ENCODE assay signal across 20 cellular contexts in the genomic region with DNA sequence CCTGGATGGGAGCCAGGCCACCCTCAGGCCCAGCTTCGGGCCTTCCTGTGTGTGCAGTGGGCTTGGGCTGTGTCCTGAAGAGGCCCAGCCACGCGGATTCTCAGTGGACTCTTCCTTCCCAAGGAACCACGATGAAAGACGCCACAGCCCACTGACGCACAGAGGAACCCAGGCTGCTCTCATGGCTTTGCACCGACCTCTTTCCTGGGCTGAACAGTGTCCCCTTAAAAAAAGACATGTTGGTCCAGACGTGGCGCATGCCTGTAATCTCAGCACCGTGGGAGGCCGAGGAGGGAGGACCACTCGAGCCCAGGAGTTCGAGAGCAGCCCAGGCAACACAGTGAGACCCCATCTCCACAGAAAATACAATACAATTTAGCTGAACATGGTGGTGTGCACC. TPM values are rescaled to one million over a fixed set of nuclear protein-coding genes. Genes with fewer than 3 reads are reported as not detected.
DNase-seq lines count a peak whose midpoint lies in the region; ATAC-seq and TF ChIP-seq lines count a peak whose summit lies in the region.
"Had no signal": no experiment of that assay in that cellular context is flagged by ENCODE, and none has a peak within 500 bp of the region (broad histone marks: within the 10 kb centered on the region; RNA-seq: fewer than 3 reads in every experiment).

No MANE protein-coding gene starts in this region.

- H3K27me3 Mint-ChIP-seq in activated CD8-positive, alpha-beta T cell treated with anti-CD3 and anti-CD28 coated beads, Interleukin-2, amount 10 ng/mL, durations not matched to agents 7 days and 5 days (ENCODE audit: low read depth): no peaks in the 10 kb centered on the region
- H3K27me3 Mint-ChIP-seq in activated CD8-positive, alpha-beta T cell treated with anti-CD3 and anti-CD28 coated beads for 36 hours: no peaks in the 10 kb centered on the region
- H3K27me3 Mint-ChIP-seq: CD4-positive, alpha-beta memory T cell had no signal

- no peak overlapping the region for H3K4me3 Mint-ChIP-seq in activated CD8-positive, alpha-beta T cell treated with anti-CD3 and anti-CD28 coated beads, Interleukin-2, amount 10 ng/mL, durations not matched to agents 7 days and 5 days
- H3K4me3 Mint-ChIP-seq in activated CD8-positive, alpha-beta T cell treated with anti-CD3 and anti-CD28 coated beads for 36 hours: no peak overlapping the region
- H3K4me3 Mint-ChIP-seq in stimulated activated effector memory CD8-positive, alpha-beta T cell treated with anti-CD3 and anti-CD28 coated beads, Interleukin-12 subunit alpha, Interleukin-12 subunit beta, amount 100 ng/mL, for 72 hours: no peak overlapping the region
- H3K4me3 Mint-ChIP-seq: CD14-positive monocyte; CD4-positive, alpha-beta memory T cell had no signal

- no peak for TF ChIP-seq CTCF in activated CD8-positive, alpha-beta T cell treated with anti-CD3 and anti-CD28 coated beads for 36 hours (IDR thresholded peaks at IDR 0.05)
- no peak for TF ChIP-seq CTCF in lung (IDR thresholded peaks at IDR 0.05; ENCODE audit: control extremely low read depth, extremely low read depth)

- H3K4me1 ChIP-seq in lung (ENCODE audit: control insufficient read depth in 2 of 2, insufficient read depth in 2 of 2, low read length in 2 of 2): no peaks in the 10 kb centered on the region
- H3K4me1 ChIP-seq: A549, HAP-1 had no signal

- H3K36me3 Mint-ChIP-seq in activated CD8-positive, alpha-beta T cell treated with anti-CD3 and anti-CD28 coated beads, Interleukin-2, amount 10 ng/mL, durations not matched to agents 7 days and 5 days (ENCODE audit: low read depth): peaks cover 19% of the 10 kb centered on the region
- H3K36me3 Mint-ChIP-seq in activated CD8-positive, alpha-beta T cell treated with anti-CD3 and anti-CD28 coated beads for 36 hours (ENCODE audit: low read depth): no peaks in the 10 kb centered on the region
- H3K36me3 Mint-ChIP-seq in stimulated activated effector memory CD8-positive, alpha-beta T cell treated with anti-CD3 and anti-CD28 coated beads, Interleukin-12 subunit alpha, Interleukin-12 subunit beta, amount 100 ng/mL, for 72 hours: no peaks in the 10 kb centered on the region
- H3K36me3 Mint-ChIP-seq: CD14-positive monocyte had no signal

- no peak overlapping the region for H3K27ac ChIP-seq in lung (ENCODE audit: low read depth in 1 of 2, low read length in 1 of 2)
- H3K27ac ChIP-seq: 22Rv1, A549 had no signal

- POLR2A ChIA-PET in activated CD8-positive, alpha-beta T cell treated with anti-CD3 and anti-CD28 coated beads, Interleukin-2, amount 10 ng/mL, durations not matched to agents 7 days and 5 days (lab: Charles Lee): no interaction called here
- POLR2A ChIA-PET in activated CD8-positive, alpha-beta T cell treated with anti-CD3 and anti-CD28 coated beads for 36 hours (lab: Charles Lee): interaction anchor here (0.6 kb wide), 1 partner anchor 227 kb away, joined by 3 read pairs; no protein-coding TSS in a partner anchor

- no peaks in the 10 kb centered on the region for H3K9me3 ChIP-seq in lung (ENCODE audit: control insufficient read depth in 2 of 2, insufficient read depth in 1 of 2, low read length in 1 of 2)
- H3K9me3 ChIP-seq: A549, HAP-1 had no signal

- intact Hi-C loops in activated CD8-positive, alpha-beta T cell treated with anti-CD3 and anti-CD28 coated beads for 36 hours (cut with micrococcal nuclease): no loop called here

- 89 to 91% methylated on average over 13 of the region's 13 CpGs for WGBS in lung, 2 donors

- no peaks in the 10 kb centered on the region for H3K27me3 ChIP-seq in lung (ENCODE audit: control insufficient read depth, insufficient read depth)

- H3K9me3 Mint-ChIP-seq in activated CD8-positive, alpha-beta T cell treated with anti-CD3 and anti-CD28 coated beads, Interleukin-2, amount 10 ng/mL, durations not matched to agents 7 days and 5 days (ENCODE audit: insufficient read depth): peaks cover 19% of the 10 kb centered on the region
- peaks cover 15% of the 10 kb centered on the region for H3K9me3 Mint-ChIP-seq in activated CD8-positive, alpha-beta T cell treated with anti-CD3 and anti-CD28 coated beads for 36 hours
- peaks cover 4% of the 10 kb centered on the region for H3K9me3 Mint-ChIP-seq in stimulated activated effector memory CD8-positive, alpha-beta T cell treated with anti-CD3 and anti-CD28 coated beads, Interleukin-12 subunit alpha, Interleukin-12 subunit beta, amount 100 ng/mL, for 72 hours

- peak; percentile 14 for DNase-seq in activated CD8-positive, alpha-beta T cell treated with anti-CD3 and anti-CD28 coated beads, Interleukin-2, amount 10 ng/mL, durations not matched to agents 7 days and 5 days
- no peak for DNase-seq in activated CD8-positive, alpha-beta T cell treated with anti-CD3 and anti-CD28 coated beads for 36 hours
- DNase-seq in lung (ENCODE audit: low spot score): peak; percentile 6
- DNase-seq in stimulated activated effector memory CD8-positive, alpha-beta T cell treated with anti-CD3 and anti-CD28 coated beads, Interleukin-12 subunit alpha, Interleukin-12 subunit beta, amount 100 ng/mL, for 72 hours (ENCODE audit: low spot score in 2 of 2): peak in 1 of 2 donors; percentile 38
- DNase-seq in DMS79 treated with DMSO at 0.1 percent for 48 hours (lab: John Stamatoyannopoulos, UW): no peak
- no peak for DNase-seq in stimulated activated CD4-positive, alpha-beta T cell treated with anti-CD3 and anti-CD28 coated beads, Interleukin-2, amount 100 ng/mL, for 24 hours
- DNase-seq: AML-193; CD4-positive, alpha-beta memory T cell; DMS153; DMS79; GF-D8 had no signal

- no peaks in the 10 kb centered on the region for H3K36me3 ChIP-seq in lung (ENCODE audit: control insufficient read depth in 2 of 2, insufficient read depth in 2 of 2, low read length in 2 of 2)
- H3K36me3 ChIP-seq: HAP-1 had no signal

- ATAC-seq in activated CD8-positive, alpha-beta T cell treated with anti-CD3 and anti-CD28 coated beads, Interleukin-2, amount 10 ng/mL, durations not matched to agents 7 days and 5 days: no peak
- ATAC-seq in activated CD8-positive, alpha-beta T cell treated with anti-CD3 and anti-CD28 coated beads for 36 hours: no peak
- ATAC-seq in lung (ENCODE audit: insufficient read depth, low FRiP score) (no peak), HG03457 (IDR thresholded peaks at IDR 0.05; ENCODE audit: unreplicated experiment) (no peak)
- no peak for ATAC-seq in stimulated activated effector memory CD8-positive, alpha-beta T cell treated with anti-CD3 and anti-CD28 coated beads, Interleukin-12 subunit alpha, Interleukin-12 subunit beta, amount 100 ng/mL, for 72 hours
- ATAC-seq: A549, GM12878 had no signal

- H3K4me3 ChIP-seq in lung: no peak overlapping the region
- H3K4me3 ChIP-seq: A549, GM12878, HAP-1 had no signal

- H3K27ac Mint-ChIP-seq in activated CD8-positive, alpha-beta T cell treated with anti-CD3 and anti-CD28 coated beads, Interleukin-2, amount 10 ng/mL, durations not matched to agents 7 days and 5 days: no peak overlapping the region
- H3K27ac Mint-ChIP-seq in activated CD8-positive, alpha-beta T cell treated with anti-CD3 and anti-CD28 coated beads for 36 hours: no peak overlapping the region
- H3K27ac Mint-ChIP-seq in stimulated activated effector memory CD8-positive, alpha-beta T cell treated with anti-CD3 and anti-CD28 coated beads, Interleukin-12 subunit alpha, Interleukin-12 subunit beta, amount 100 ng/mL, for 72 hours: peak overlapping the region; percentile 75
- H3K27ac Mint-ChIP-seq: CD14-positive monocyte had no signal

- CTCF ChIA-PET in activated CD8-positive, alpha-beta T cell treated with anti-CD3 and anti-CD28 coated beads, Interleukin-2, amount 10 ng/mL, durations not matched to agents 7 days and 5 days (lab: Charles Lee): no interaction called here
- CTCF ChIA-PET in activated CD8-positive, alpha-beta T cell treated with anti-CD3 and anti-CD28 coated beads for 36 hours (lab: Charles Lee): interaction anchor here (1.7 kb wide), 1 partner anchor 140 kb away, joined by 4 read pairs; no protein-coding TSS in a partner anchor

- H3K4me1 Mint-ChIP-seq in activated CD8-positive, alpha-beta T cell treated with anti-CD3 and anti-CD28 coated beads, Interleukin-2, amount 10 ng/mL, durations not matched to agents 7 days and 5 days (ENCODE audit: low read depth): peaks cover 17% of the 10 kb centered on the region
- H3K4me1 Mint-ChIP-seq in activated CD8-positive, alpha-beta T cell treated with anti-CD3 and anti-CD28 coated beads for 36 hours (ENCODE audit: low read depth): peaks cover 19% of the 10 kb centered on the region
- H3K4me1 Mint-ChIP-seq in stimulated activated effector memory CD8-positive, alpha-beta T cell treated with anti-CD3 and anti-CD28 coated beads, Interleukin-12 subunit alpha, Interleukin-12 subunit beta, amount 100 ng/mL, for 72 hours: peaks cover 31% of the 10 kb centered on the region
- H3K4me1 Mint-ChIP-seq: CD14-positive monocyte had no signal

RNA-seq across cellular contexts. Expression of a gene that starts 3.5 kb away (rescaled TPM):
- not detected for total RNA-seq in activated CD8-positive, alpha-beta T cell treated with anti-CD3 and anti-CD28 coated beads, Interleukin-2, amount 10 ng/mL, durations not matched to agents 7 days and 5 days
- total RNA-seq in activated CD8-positive, alpha-beta T cell treated with anti-CD3 and anti-CD28 coated beads for 36 hours: not detected
- total RNA-seq in lung: not detected
- polyA plus RNA-seq in lung: not detected
- total RNA-seq: CD4-positive, alpha-beta memory T cell; GM12878; H4; HT-29 had no signal
- polyA plus RNA-seq: A549; BJ; CD14-positive monocyte; CD4-positive, alpha-beta memory T cell; GM12878 had no signal

RNA-seq across cellular contexts. Expression of a gene that starts 4.8 kb away (rescaled TPM):
- not detected for total RNA-seq in activated CD8-positive, alpha-beta T cell treated with anti-CD3 and anti-CD28 coated beads, Interleukin-2, amount 10 ng/mL, durations not matched to agents 7 days and 5 days
- not detected for total RNA-seq in activated CD8-positive, alpha-beta T cell treated with anti-CD3 and anti-CD28 coated beads for 36 hours
- not detected for total RNA-seq in lung
- not detected for polyA plus RNA-seq in lung
- total RNA-seq: CD4-positive, alpha-beta memory T cell; GM12878; H4; HT-29 had no signal
- polyA plus RNA-seq: A549; BJ; CD14-positive monocyte; CD4-positive, alpha-beta memory T cell; GM12878 had no signal

RNA-seq across cellular contexts. Expression of a gene that starts 8.0 kb away (rescaled TPM):
- not detected for total RNA-seq in activated CD8-positive, alpha-beta T cell treated with anti-CD3 and anti-CD28 coated beads, Interleukin-2, amount 10 ng/mL, durations not matched to agents 7 days and 5 days
- total RNA-seq in activated CD8-positive, alpha-beta T cell treated with anti-CD3 and anti-CD28 coated beads for 36 hours: not detected
- not detected for total RNA-seq in lung
- not detected for polyA plus RNA-seq in lung
- total RNA-seq: CD4-positive, alpha-beta memory T cell; GM12878; H4; HT-29 had no signal
- polyA plus RNA-seq: A549, BJ, CD14-positive monocyte, GM12878 had no signal

RNA-seq across cellular contexts. Expression of a gene that starts 12.5 kb away (rescaled TPM):
- total RNA-seq in activated CD8-positive, alpha-beta T cell treated with anti-CD3 and anti-CD28 coated beads, Interleukin-2, amount 10 ng/mL, durations not matched to agents 7 days and 5 days: not detected
- not detected for total RNA-seq in activated CD8-positive, alpha-beta T cell treated with anti-CD3 and anti-CD28 coated beads for 36 hours
- not detected for total RNA-seq in lung
- polyA plus RNA-seq in lung: not detected
- total RNA-seq: CD4-positive, alpha-beta memory T cell; GM12878; H4; HT-29 had no signal
- polyA plus RNA-seq: A549; BJ; CD14-positive monocyte; CD4-positive, alpha-beta memory T cell; GM12878 had no signal

RNA-seq across cellular contexts. Expression of a gene that starts 17.0 kb away (rescaled TPM):
- not detected for total RNA-seq in activated CD8-positive, alpha-beta T cell treated with anti-CD3 and anti-CD28 coated beads, Interleukin-2, amount 10 ng/mL, durations not matched to agents 7 days and 5 days
- not detected for total RNA-seq in activated CD8-positive, alpha-beta T cell treated with anti-CD3 and anti-CD28 coated beads for 36 hours
- total RNA-seq in lung: not detected
- not detected for polyA plus RNA-seq in lung
- total RNA-seq: CD4-positive, alpha-beta memory T cell; GM12878; H4; HT-29 had no signal
- polyA plus RNA-seq: A549; BJ; CD14-positive monocyte; CD4-positive, alpha-beta memory T cell; GM12878 had no signal

Comparison
In these comparisons a context has a peak if more than half of its experiments do, and no peak if none do; other contexts are left out.
1. DNase-seq: peak in activated CD8-positive, alpha-beta T cell treated with anti-CD3 and anti-CD28 coated beads, Interleukin-2, amount 10 ng/mL, durations not matched to agents 7 days and 5 days (single experiment) and lung (single experiment); none in activated CD8-positive, alpha-beta T cell treated with anti-CD3 and anti-CD28 coated beads for 36 hours (single experiment), DMS79 treated with DMSO at 0.1 percent for 48 hours (single experiment) and stimulated activated CD4-positive, alpha-beta T cell treated with anti-CD3 and anti-CD28 coated beads, Interleukin-2, amount 100 ng/mL, for 24 hours (0 of 2).